9 cellular contexts compared by ENCODE assay signal in genomic region chr4:10584042-10584441, GRCh38.
DNase-seq lines count a peak whose midpoint lies in the region; ATAC-seq and TF ChIP-seq lines count a peak whose summit lies in the region.
"Had no signal": no experiment of that assay in that cellular context is flagged by ENCODE, and none has a peak within 500 bp of the region (broad histone marks: within the 10 kb centered on the region; RNA-seq: fewer than 3 reads in every experiment).

No MANE protein-coding gene starts in this region.

- H3K4me1 ChIP-seq in SK-N-SH (ENCODE audit: control insufficient read depth in 1 of 2, insufficient read depth in 2 of 2, low read depth in 1 of 2, low read length in 1 of 2) = no peaks in the 10 kb centered on the region

- TF ChIP-seq EP300 in SK-N-SH (IDR thresholded peaks at IDR 0.05; ENCODE audit: borderline replicate concordance in 1 of 2, low read depth in 1 of 2, low read length in 1 of 2) = no peak

- ATAC-seq in SK-N-SH treated with all-trans-retinoic acid at 6 μM for 48 hours = no peak
- peak; percentile 58 for ATAC-seq in HG03039 (IDR thresholded peaks at IDR 0.05; ENCODE audit: unreplicated experiment)
- no peak for ATAC-seq in activated naive CD8-positive, alpha-beta T cell treated with anti-CD3 and anti-CD28 coated beads, Interleukin-2, amount 50 U/mL, for 24 hours
- peak; percentile 93 for ATAC-seq in left colon

- H3K79me2 ChIP-seq in SK-N-SH (ENCODE audit: insufficient read depth) = no peaks in the 10 kb centered on the region

- no peaks in the 10 kb centered on the region for H3K27me3 Mint-ChIP-seq in activated naive CD8-positive, alpha-beta T cell treated with anti-CD3 and anti-CD28 coated beads, Interleukin-2, amount 50 U/mL, for 24 hours

- H3K27ac ChIP-seq in SK-N-SH (ENCODE audit: low read depth in 2 of 2, low read length in 1 of 2) = no peak overlapping the region
- H3K27ac ChIP-seq: C4-2B had no signal

- H3K9me3 Mint-ChIP-seq in activated naive CD8-positive, alpha-beta T cell treated with anti-CD3 and anti-CD28 coated beads, Interleukin-2, amount 50 U/mL, for 24 hours = no peaks in the 10 kb centered on the region

- no peaks in the 10 kb centered on the region for H3K9me2 ChIP-seq in SK-N-SH

- intact Hi-C loops in left colon (cut with DNase I, micrococcal nuclease) = loop anchor here in 1 of 2 donors (5.0 kb wide), 2 partner anchors 843 to 1138 kb away; partner anchors contain the start of gene HS3ST1

- H3K9me3 ChIP-seq in SK-N-SH = no peaks in the 10 kb centered on the region

- 13% methylated on average over 2 of the region's 2 CpGs for WGBS in SK-N-SH (ENCODE audit: low lambda C conversion rate)

- H4K20me1 ChIP-seq in SK-N-SH (ENCODE audit: insufficient read depth) = no peaks in the 10 kb centered on the region

- no peak for TF ChIP-seq CTCF in SK-N-SH (IDR thresholded peaks at IDR 0.05)

- DNase-seq in SK-N-SH (no peak), left colon (peak; percentile 10 to 33), ureter (ENCODE audit: low spot score) (no peak), NCI-H748 (lab: John Stamatoyannopoulos, UW; ENCODE audit: unreplicated experiment) (no peak)
- DNase-seq in activated naive CD8-positive, alpha-beta T cell treated with anti-CD3 and anti-CD28 coated beads, Interleukin-2, amount 50 U/mL, for 24 hours = no peak
- DNase-seq in stimulated activated CD4-positive, alpha-beta T cell treated with anti-CD3 and anti-CD28 coated beads, Interleukin-4, amount 100 ng/mL, for 1 hour = no peak

- no peak overlapping the region for H3K9ac ChIP-seq in SK-N-SH

- no peak overlapping the region for H2AFZ ChIP-seq in SK-N-SH (ENCODE audit: low read depth)

- POLR2A ChIA-PET in SK-N-SH (lab: Yijun Ruan, JAX) = no interaction called here

- CTCF ChIA-PET in SK-N-SH (lab: Yijun Ruan, JAX) = interaction anchor here (0.7 kb wide), 1 partner anchor 840 kb away, joined by 3 read pairs; no protein-coding TSS in a partner anchor

- no peaks in the 10 kb centered on the region for H3K36me3 ChIP-seq in SK-N-SH (replicated peaks in 1 of 2; ENCODE audit: control insufficient read depth in 1 of 2, insufficient read depth in 2 of 2, low read length in 1 of 2)

- peak overlapping the region in 1 of 2 experiments; percentile 38; a peak in 2 of 4 replicates for H3K4me3 ChIP-seq in SK-N-SH (ENCODE audit: low read depth in 2 of 2, low read length in 1 of 2)

- H3F3A ChIP-seq in SK-N-SH (replicated peaks; ENCODE audit: insufficient read depth) = no peaks in the 10 kb centered on the region

- peak overlapping the region; percentile 9 for H3K4me3 Mint-ChIP-seq in activated naive CD8-positive, alpha-beta T cell treated with anti-CD3 and anti-CD28 coated beads, Interleukin-2, amount 50 U/mL, for 24 hours

- H3K27ac Mint-ChIP-seq in activated naive CD8-positive, alpha-beta T cell treated with anti-CD3 and anti-CD28 coated beads, Interleukin-2, amount 50 U/mL, for 24 hours = no peak overlapping the region

- peak overlapping the region; percentile 56 for H3K4me2 ChIP-seq in SK-N-SH

- no peaks in the 10 kb centered on the region; the same call in 1 of the 2 replicates for H3K27me3 ChIP-seq in SK-N-SH (ENCODE audit: insufficient read depth)

- H3K36me3 Mint-ChIP-seq in activated naive CD8-positive, alpha-beta T cell treated with anti-CD3 and anti-CD28 coated beads, Interleukin-2, amount 50 U/mL, for 24 hours (ENCODE audit: low read depth) = no peaks in the 10 kb centered on the region

- peaks cover 26% of the 10 kb centered on the region for H3K4me1 Mint-ChIP-seq in activated naive CD8-positive, alpha-beta T cell treated with anti-CD3 and anti-CD28 coated beads, Interleukin-2, amount 50 U/mL, for 24 hours

- TF ChIP-seq RAD21 in SK-N-SH (IDR thresholded peaks at IDR 0.05; ENCODE audit: low read length) = no peak

TF ChIP-seq in SK-N-SH, 30 proteins besides CTCF, POLR2A, EP300 and RAD21 (continues in another document):
- TF ChIP-seq ELF1 (IDR thresholded peaks at IDR 0.05) (no peak), MXI1 (IDR thresholded peaks at IDR 0.05; ENCODE audit: low read depth, low read length) (no peak), SMC3 (IDR thresholded peaks at IDR 0.05; ENCODE audit: low read depth, low read length) (no peak), JUND (IDR thresholded peaks at IDR 0.05) (no peak), FOXM1 (IDR thresholded peaks at IDR 0.05; ENCODE audit: low read depth) (no peak), POLR2AphosphoS5 (IDR thresholded peaks at IDR 0.05; ENCODE audit: low read depth, low read length) (no peak), RFX5 (IDR thresholded peaks at IDR 0.05; ENCODE audit: low read length) (no peak), USF1 (IDR thresholded peaks at IDR 0.05; ENCODE audit: borderline replicate concordance, low read depth) (no peak), MAX (IDR thresholded peaks at IDR 0.05; ENCODE audit: low read depth) (no peak), GATA2 (CRISPR knock-in tag; IDR thresholded peaks at IDR 0.05) (no peak), TAF1 (IDR thresholded peaks at IDR 0.05; ENCODE audit: borderline replicate concordance, low read depth, low read length) (no peak), SIN3A (IDR thresholded peaks at IDR 0.05; ENCODE audit: borderline replicate concordance, low read depth, low read length) (no peak), TCF12 (IDR thresholded peaks at IDR 0.05) (no peak), TEAD4 (IDR thresholded peaks at IDR 0.05; ENCODE audit: borderline replicate concordance, insufficient read depth) (no peak), IRF3 (IDR thresholded peaks at IDR 0.05; ENCODE audit: low read depth, low read length) (no peak), EZH2phosphoT487 (IDR thresholded peaks at IDR 0.05; ENCODE audit: borderline replicate concordance, low read depth) (no peak)

TF ChIP-seq in SK-N-SH treated with all-trans-retinoic acid at 6 μM for 48 hours, 23 proteins besides CTCF, POLR2A, EP300 and RAD21:
- TF ChIP-seq RARB (CRISPR knock-in tag; IDR thresholded peaks at IDR 0.05) = no peak
- no peak for TF ChIP-seq BACH2 (CRISPR knock-in tag; IDR thresholded peaks at IDR 0.05; ENCODE audit: borderline replicate concordance)
- TF ChIP-seq TCF4 (CRISPR knock-in tag; IDR thresholded peaks at IDR 0.05; ENCODE audit: borderline replicate concordance) = no peak
- TF ChIP-seq CREB5 (CRISPR knock-in tag; IDR thresholded peaks at IDR 0.05; ENCODE audit: low read depth) = no peak
- TF ChIP-seq ZNF8 (CRISPR knock-in tag; IDR thresholded peaks at IDR 0.05) = no peak
- TF ChIP-seq TOX (CRISPR knock-in tag; IDR thresholded peaks at IDR 0.05; ENCODE audit: borderline replicate concordance) = no peak
- TF ChIP-seq ISL1 (CRISPR knock-in tag; IDR thresholded peaks at IDR 0.05) = no peak
- no peak for TF ChIP-seq CSDC2 (CRISPR knock-in tag; IDR thresholded peaks at IDR 0.05)
- no peak for TF ChIP-seq ZFP30 (CRISPR knock-in tag; IDR thresholded peaks at IDR 0.05)
- no peak for TF ChIP-seq ZC3H10 (CRISPR knock-in tag; IDR thresholded peaks at IDR 0.05)
- no peak for TF ChIP-seq ZFP3 (CRISPR knock-in tag; IDR thresholded peaks at IDR 0.05)
- no peak for TF ChIP-seq PPARA (CRISPR knock-in tag; IDR thresholded peaks at IDR 0.05; ENCODE audit: borderline replicate concordance)
- no peak for TF ChIP-seq OSR1 (CRISPR knock-in tag; IDR thresholded peaks at IDR 0.05)
- no peak for TF ChIP-seq SNAI2 (CRISPR knock-in tag; IDR thresholded peaks at IDR 0.05)

Comparison
In these comparisons a context has a peak if more than half of its experiments do, and no peak if none do; other contexts are left out.
1. DNase-seq: peak in left colon (2 of 2); none in SK-N-SH (single experiment), activated naive CD8-positive, alpha-beta T cell treated with anti-CD3 and anti-CD28 coated beads, Interleukin-2, amount 50 U/mL, for 24 hours (single experiment), ureter (single experiment), stimulated activated CD4-positive, alpha-beta T cell treated with anti-CD3 and anti-CD28 coated beads, Interleukin-4, amount 100 ng/mL, for 1 hour (single experiment) and NCI-H748 (single experiment).
2. ATAC-seq: peak in HG03039 (single experiment) and left colon (single experiment); none in SK-N-SH treated with all-trans-retinoic acid at 6 μM for 48 hours (single experiment) and activated naive CD8-positive, alpha-beta T cell treated with anti-CD3 and anti-CD28 coated beads, Interleukin-2, amount 50 U/mL, for 24 hours (single experiment).